ENCODE assay signal across 29 cellular contexts in the genomic region with DNA sequence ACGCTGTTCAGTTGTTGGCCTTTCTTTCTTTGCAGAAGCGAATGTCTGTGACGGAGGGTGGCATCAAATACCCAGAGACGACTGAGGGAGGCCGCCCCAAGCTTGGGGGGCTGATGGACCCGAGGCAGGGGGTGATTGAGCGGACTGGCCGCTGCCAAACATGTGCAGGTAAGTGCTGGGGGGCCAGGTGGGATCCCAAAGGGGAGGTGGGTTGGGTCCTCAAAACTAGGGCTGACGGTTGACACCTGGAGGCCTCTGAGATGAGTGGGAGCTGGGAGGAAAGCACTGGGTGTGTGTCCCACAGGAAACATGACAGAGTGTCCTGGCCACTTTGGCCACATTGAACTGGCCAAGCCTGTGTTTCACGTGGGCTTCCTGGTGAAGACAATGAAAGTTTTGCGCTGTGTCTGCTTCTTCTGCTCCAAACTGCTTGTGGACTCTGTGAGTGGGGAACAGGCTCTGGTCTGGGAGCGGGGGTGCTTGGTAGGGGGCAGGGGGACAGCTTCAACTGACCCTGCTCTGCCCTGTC. TPM values are rescaled to one million over a fixed set of nuclear protein-coding genes. Genes with fewer than 3 reads are reported as not detected.
DNase-seq lines count a peak whose midpoint lies in the region; ATAC-seq and TF ChIP-seq lines count a peak whose summit lies in the region.
"Had no signal": no experiment of that assay in that cellular context is flagged by ENCODE, and none has a peak within 500 bp of the region (broad histone marks: within the 10 kb centered on the region; RNA-seq: fewer than 3 reads in every experiment).

No MANE protein-coding gene starts in this region.

- peaks cover 0 to 2% of the 10 kb centered on the region in 2 donors for H3K4me1 ChIP-seq in lung (ENCODE audit: control insufficient read depth in 2 of 2, insufficient read depth in 2 of 2, low read length in 2 of 2)
- peaks cover 0 to 39% (median 11%) of the 10 kb centered on the region in 4 donors for H3K4me1 ChIP-seq in upper lobe of left lung
- peaks cover 1% of the 10 kb centered on the region for H3K4me1 ChIP-seq in mesenchymal stem cell (ENCODE audit: control insufficient read depth, insufficient read depth, low read depth, low read length)

- H3K4me3 ChIP-seq in lung: no peak overlapping the region
- no peak overlapping the region for H3K4me3 ChIP-seq in upper lobe of left lung
- H3K4me3 ChIP-seq in mesenchymal stem cell (ENCODE audit: insufficient read depth in 1 of 2, low read depth in 1 of 2, low read length in 2 of 2): no peak overlapping the region

- TF ChIP-seq EP300 in upper lobe of left lung (IDR thresholded peaks at IDR 0.05): no peak

- H3K27me3 ChIP-seq in lung (ENCODE audit: control insufficient read depth, insufficient read depth) (no peaks in the 10 kb centered on the region), upper lobe of left lung (no peaks in the 10 kb centered on the region), mesenchymal stem cell (ENCODE audit: control insufficient read depth in 1 of 2, insufficient read depth in 1 of 2, low read length in 2 of 2) (no peaks in the 10 kb centered on the region)

- H3K4ac ChIP-seq in mesenchymal stem cell (ENCODE audit: low read depth in 1 of 2, low read length in 2 of 2): no peak overlapping the region

- no peaks in the 10 kb centered on the region for H3K27me3 Mint-ChIP-seq in chondrocyte (ENCODE audit: low read depth)
- H3K27me3 Mint-ChIP-seq: B cell, naive B cell had no signal

- TF ChIP-seq CTCF in chondrocyte (IDR thresholded peaks at IDR 0.05) (no peak), lung (IDR thresholded peaks at IDR 0.05; ENCODE audit: control extremely low read depth, extremely low read depth) (no peak), upper lobe of left lung (IDR thresholded peaks at IDR 0.05) (no peak)

- no peak overlapping the region for H2BK15ac ChIP-seq in mesenchymal stem cell (ENCODE audit: low read depth, poor library complexity, severe bottlenecking)

- no peak overlapping the region for H2BK120ac ChIP-seq in mesenchymal stem cell (ENCODE audit: low read depth, low read length)

- peaks cover 17 to 43% of the 10 kb centered on the region in 2 donors for H3K36me3 ChIP-seq in lung (ENCODE audit: control insufficient read depth in 2 of 2, insufficient read depth in 2 of 2, low read length in 2 of 2)
- peaks cover 39 to 57% (median 54%) of the 10 kb centered on the region in 4 donors for H3K36me3 ChIP-seq in upper lobe of left lung
- H3K36me3 ChIP-seq in mesenchymal stem cell (ENCODE audit: control insufficient read depth in 1 of 2, insufficient read depth in 2 of 2, low read depth in 1 of 2, low read length in 2 of 2): peaks cover 53 to 71% of the 10 kb centered on the region in 2 experiments

- H3K23ac ChIP-seq in mesenchymal stem cell (ENCODE audit: low read length in 2 of 2): no peak overlapping the region

- intact Hi-C loops in Right ventricle myocardium superior (cut with DNase I) (loop anchor here (10.0 kb wide), 1 partner anchor 141 kb away; a partner anchor contains a TSS), cardiac septum (cut with DNase I) (no loop called here)

- no peak overlapping the region for H2AK5ac ChIP-seq in mesenchymal stem cell (ENCODE audit: low read length, severe bottlenecking)

- no peak overlapping the region for H3K9ac ChIP-seq in mesenchymal stem cell (ENCODE audit: low read length)

- TF ChIP-seq POLR2A in upper lobe of left lung (IDR thresholded peaks at IDR 0.05): no peak

- 89 to 91% methylated on average over 12 of the region's 12 CpGs for WGBS in lung, 2 donors
- WGBS in upper lobe of left lung, 2 donors: 88 to 92% methylated on average over 11 to 12 of the region's 12 CpGs
- 99% methylated on average over 11 of the region's 12 CpGs for WGBS in mesenchymal stem cell

- H3K18ac ChIP-seq in mesenchymal stem cell (ENCODE audit: low read depth in 1 of 2, low read length in 2 of 2): no peak overlapping the region

- no peak overlapping the region for H3K4me3 Mint-ChIP-seq in chondrocyte (ENCODE audit: unreplicated experiment)
- H3K4me3 Mint-ChIP-seq: activated CD8-positive, alpha-beta T cell treated with anti-CD3 and anti-CD28 coated beads, Interleukin-2, amount 10 ng/mL, durations not matched to agents 7 days and 5 days; B cell; T-helper 2 cell treated with Interferon-gamma antibody and Interleukin-4, amounts not matched to agents 5 μg/mL and 100 μg/mL, for 36 hours had no signal

- H2AFZ ChIP-seq in mesenchymal stem cell (ENCODE audit: low read depth, low read length): no peak overlapping the region

- no peaks in the 10 kb centered on the region for H3K9me3 ChIP-seq in lung (ENCODE audit: control insufficient read depth in 2 of 2, insufficient read depth in 1 of 2, low read length in 1 of 2)
- H3K9me3 ChIP-seq in upper lobe of left lung: no peaks in the 10 kb centered on the region
- H3K9me3 ChIP-seq in mesenchymal stem cell (ENCODE audit: control insufficient read depth, low read length): no peaks in the 10 kb centered on the region

- peak; percentile 8 for ATAC-seq in Right ventricle myocardium superior (ENCODE audit: poor library complexity)
- ATAC-seq in lung (ENCODE audit: insufficient read depth, low FRiP score): no peak
- no peak for ATAC-seq in upper lobe of left lung (ENCODE audit: low FRiP score in 2 of 2)
- no peak for ATAC-seq in GM19035 (IDR thresholded peaks at IDR 0.05; ENCODE audit: unreplicated experiment)

- H3K27ac Mint-ChIP-seq in chondrocyte (ENCODE audit: unreplicated experiment): no peak overlapping the region
- H3K27ac Mint-ChIP-seq: activated CD8-positive, alpha-beta T cell treated with anti-CD3 and anti-CD28 coated beads, Interleukin-2, amount 10 ng/mL, durations not matched to agents 7 days and 5 days; T-helper 2 cell treated with Interferon-gamma antibody and Interleukin-4, amounts not matched to agents 5 μg/mL and 100 μg/mL, for 36 hours had no signal

- no peaks in the 10 kb centered on the region for H3K9me3 Mint-ChIP-seq in chondrocyte (ENCODE audit: low read depth)
- H3K9me3 Mint-ChIP-seq: naive B cell; T-helper 2 cell treated with Interferon-gamma antibody and Interleukin-4, amounts not matched to agents 5 μg/mL and 100 μg/mL, for 36 hours had no signal

- no peak overlapping the region for H3K4me2 ChIP-seq in mesenchymal stem cell (ENCODE audit: low read length, poor library complexity, severe bottlenecking)

- peaks cover 17% of the 10 kb centered on the region for H3K4me1 Mint-ChIP-seq in chondrocyte (ENCODE audit: low read depth)

- peaks cover 39% of the 10 kb centered on the region for H3K79me1 ChIP-seq in mesenchymal stem cell (replicated peaks; ENCODE audit: low read length, poor library complexity, severe bottlenecking)

- H3K14ac ChIP-seq in mesenchymal stem cell (ENCODE audit: low read length in 2 of 2): no peak overlapping the region

- peaks cover 37% of the 10 kb centered on the region for H3K36me3 Mint-ChIP-seq in chondrocyte (ENCODE audit: low read depth)

- H3K27ac ChIP-seq in lung (ENCODE audit: low read depth in 1 of 2, low read length in 1 of 2): peak overlapping the region; percentile 18 to 36
- peak overlapping the region in 3 of 4 donors; percentile 11 to 58 (median 21) for H3K27ac ChIP-seq in upper lobe of left lung
- no peak overlapping the region for H3K27ac ChIP-seq in mesenchymal stem cell (ENCODE audit: low read length, poor library complexity, severe bottlenecking)

- H2BK5ac ChIP-seq in mesenchymal stem cell (ENCODE audit: low read depth, low read length, poor library complexity, severe bottlenecking): no peak overlapping the region

- H4K91ac ChIP-seq in mesenchymal stem cell (ENCODE audit: low read length): no peak overlapping the region

- H4K8ac ChIP-seq in mesenchymal stem cell (ENCODE audit: low read length): no peak overlapping the region

- DNase-seq in Right ventricle myocardium superior (no peak), cardiac septum (ENCODE audit: low spot score) (no peak), chondrocyte (ENCODE audit: low spot score) (peak; percentile 75), lung (ENCODE audit: low spot score) (no peak), upper lobe of left lung (no peak), mesenchymal stem cell (no peak)
- DNase-seq in activated CD8-positive, alpha-beta memory T cell treated with anti-CD3 and anti-CD28 coated beads, Interleukin-2, amount 50 U/mL, for 48 hours: no peak
- DNase-seq: activated CD4-positive, alpha-beta T cell treated with anti-CD3 and anti-CD28 coated beads for 1 hour; activated CD8-positive, alpha-beta T cell treated with anti-CD3 and anti-CD28 coated beads, Interleukin-2, amount 10 ng/mL, durations not matched to agents 7 days and 5 days; activated gamma-delta T cell; cerebellar nuclear complex; DMS 273 treated with DMSO at 0.1 percent for 48 hours; midbrain; naive B cell; NCI-H146; NCI-H2107; NCI-H345; NCI-H69; SHP77 treated with DMSO at 0.1 percent for 48 hours; stimulated activated naive CD4-positive, alpha-beta T cell treated with Interleukin-2 at 50 U/mL for 16 hours had no signal

- H2BK12ac ChIP-seq in mesenchymal stem cell (ENCODE audit: low read length in 2 of 2): no peak overlapping the region

RNA-seq across cellular contexts. Expression of a gene that starts 11.8 kb away (rescaled TPM):
- total RNA-seq in Right ventricle myocardium superior (32.9 TPM), cardiac septum (56.4 TPM), chondrocyte (113 to 121 TPM (median 115 TPM) in 3 replicates), lung (100 to 1,000 TPM; 113 to 129 TPM), upper lobe of left lung (100 to 1,000 TPM in 4 of 6 donors, 10 to 100 TPM in 2; 79.5 to 139 (median 112) TPM)
- polyA plus RNA-seq in lung: 10 to 100 TPM; 37.8 to 40.9 TPM
- 41.8 TPM for polyA plus RNA-seq in mesenchymal stem cell (2013, experiment 1 of 2)
- 35.6 TPM for polyA plus RNA-seq in mesenchymal stem cell (2013, experiment 2 of 2)

RNA-seq across cellular contexts. Expression of a gene that starts 14.7 kb away (rescaled TPM):
- total RNA-seq in Right ventricle myocardium superior (not detected), cardiac septum (not detected), chondrocyte (not detected in 3 replicates), lung (not detected), upper lobe of left lung (not detected)
- not detected for polyA plus RNA-seq in lung
- polyA plus RNA-seq in mesenchymal stem cell (2013, experiment 1 of 2): not detected
- polyA plus RNA-seq in mesenchymal stem cell (2013, experiment 2 of 2): not detected
- total RNA-seq: activated CD8-positive, alpha-beta T cell treated with anti-CD3 and anti-CD28 coated beads, Interleukin-2, amount 10 ng/mL, durations not matched to agents 7 days and 5 days; dermis microvascular lymphatic vessel endothelial cell; fibroblast of lung; lower leg skin; omental fat pad; temporal lobe had no signal
- polyA plus RNA-seq: fibroblast of lung had no signal

RNA-seq across cellular contexts. Expression of a gene that starts 16.5 kb away (rescaled TPM):
- 60.3 TPM for total RNA-seq in Right ventricle myocardium superior
- total RNA-seq in cardiac septum: 69.4 TPM
- 50.9 to 51.9 TPM (median 51.0 TPM) in 3 replicates for total RNA-seq in chondrocyte
- total RNA-seq in lung: 10 to 100 TPM; 40.4 to 56.4 TPM
- polyA plus RNA-seq in lung: 10 to 100 TPM; 20.1 to 26.5 TPM
- total RNA-seq in upper lobe of left lung: 10 to 100 TPM; 54.4 to 90.1 (median 74.2) TPM
- polyA plus RNA-seq in mesenchymal stem cell (2013, experiment 1 of 2): 38.6 TPM
- polyA plus RNA-seq in mesenchymal stem cell (2013, experiment 2 of 2): 37.3 TPM

RNA-seq across cellular contexts. Expression of a gene that starts 51.1 kb away (rescaled TPM):
- total RNA-seq in Right ventricle myocardium superior (9.8 TPM), cardiac septum (9.9 TPM), chondrocyte (12.2 to 14.0 TPM (median 12.6 TPM) in 3 replicates), lung (10 to 100 TPM; 10.5 to 10.7 TPM), upper lobe of left lung (10 to 100 TPM in 1 of 6 donors, 1 to 10 TPM in 5; 1.9 to 11.5 (median 7.0) TPM)
- polyA plus RNA-seq in lung: 10 to 100 TPM in 1 of 2 donors, 1 to 10 TPM in 1; 7.0 to 11.9 TPM
- polyA plus RNA-seq in mesenchymal stem cell (2013, experiment 1 of 2): 7.3 TPM
- polyA plus RNA-seq in mesenchymal stem cell (2013, experiment 2 of 2): 7.0 TPM

RNA-seq across cellular contexts. Expression of a gene that starts 52.9 kb away (rescaled TPM):
- total RNA-seq in Right ventricle myocardium superior (34.6 TPM), cardiac septum (33.9 TPM), chondrocyte (12.1 to 23.3 TPM (median 23.0 TPM) in 3 replicates), lung (10 to 100 TPM; 15.1 to 46.5 TPM), upper lobe of left lung (100 to 1,000 TPM in 1 of 6 donors, 10 to 100 TPM in 5; 32.3 to 158 (median 73.2) TPM)
- 10 to 100 TPM; 35.4 to 72.2 TPM for polyA plus RNA-seq in lung
- 24.0 TPM for polyA plus RNA-seq in mesenchymal stem cell (2013, experiment 1 of 2)
- 23.6 TPM for polyA plus RNA-seq in mesenchymal stem cell (2013, experiment 2 of 2)
- total RNA-seq: HT-29 had no signal
